Comparison of ENCODE assay signal across 8 cellular contexts in genomic region chr1:24635195-24635843, GRCh38. TPM values are rescaled to one million over a fixed set of nuclear protein-coding genes. Genes with fewer than 3 reads are reported as not detected.
DNase-seq lines count a peak whose midpoint lies in the region; ATAC-seq and TF ChIP-seq lines count a peak whose summit lies in the region.

No MANE protein-coding gene starts in this region.

- peak; percentile 73 for TF ChIP-seq CTCF in BJ (IDR thresholded peaks at IDR 0.05; ENCODE audit: insufficient read depth, low read depth, low read length)

- no peaks in the 10 kb centered on the region for H3K27me3 ChIP-seq in BJ (ENCODE audit: control insufficient read depth, insufficient read depth, low read length)

- H3K9me3 Mint-ChIP-seq in activated T-helper 17 cell treated with anti-CD3 and anti-CD28 coated beads, Interleukin-2, amount 50 U/mL, for 72 hours: no peaks in the 10 kb centered on the region

- CTCF ChIA-PET in BJ (lab: Yijun Ruan, JAX): interaction anchor here (0.6 to 6.7 kb wide), 12 partner anchors 13 to 485 kb away, joined by 3 to 80 read pairs (median 4); no protein-coding TSS in a partner anchor

- H3K27me3 Mint-ChIP-seq in activated T-helper 17 cell treated with anti-CD3 and anti-CD28 coated beads, Interleukin-2, amount 50 U/mL, for 72 hours: no peaks in the 10 kb centered on the region

- intact Hi-C loops in left cardiac atrium (cut with DNase I): loop anchor here (2.0 to 10.0 kb wide), 4 partner anchors 71 to 438 kb away; partner anchors contain the start of genes NIPAL3 (in 1 of the 2) and STPG1 (in 1 of the 2)

- no peak overlapping the region for H3K27ac Mint-ChIP-seq in activated T-helper 17 cell treated with anti-CD3 and anti-CD28 coated beads, Interleukin-2, amount 50 U/mL, for 72 hours

- no peaks in the 10 kb centered on the region for H3K36me3 ChIP-seq in BJ (ENCODE audit: control insufficient read depth, insufficient read depth, low read length)

- no peak overlapping the region for H3K4me3 ChIP-seq in BJ (ENCODE audit: low read depth, low read length)
- H3K4me3 ChIP-seq in skeletal muscle cell (ENCODE audit: low read depth, low read length): no peak overlapping the region

- H3K4me1 Mint-ChIP-seq in activated T-helper 17 cell treated with anti-CD3 and anti-CD28 coated beads, Interleukin-2, amount 50 U/mL, for 72 hours: peaks cover 6% of the 10 kb centered on the region

- H3K36me3 Mint-ChIP-seq in activated T-helper 17 cell treated with anti-CD3 and anti-CD28 coated beads, Interleukin-2, amount 50 U/mL, for 72 hours (ENCODE audit: low read depth): no peaks in the 10 kb centered on the region

- peak; percentile 26 for DNase-seq in BJ (ENCODE audit: low read depth)
- DNase-seq in H4 (ENCODE audit: low spot score): peak; percentile 69
- DNase-seq in NCI-H345 (lab: John Stamatoyannopoulos, UW): peak; percentile 60
- no peak for DNase-seq in left cardiac atrium
- peak; percentile 39 for DNase-seq in skeletal muscle cell (ENCODE audit: low read depth)
- DNase-seq in stimulated activated CD8-positive, alpha-beta memory T cell treated with anti-CD3 and anti-CD28 coated beads, Interleukin-4, amount 100 ng/mL, for 48 hours: no peak

- ATAC-seq in activated T-helper 17 cell treated with anti-CD3 and anti-CD28 coated beads, Interleukin-2, amount 50 U/mL, for 72 hours (replicated peaks): peak; percentile 71
- ATAC-seq in left cardiac atrium: peak; percentile 71 to 75
- no peak for ATAC-seq in HG03520 (IDR thresholded peaks at IDR 0.05; ENCODE audit: unreplicated experiment)

- POLR2A ChIA-PET in BJ (lab: Charles Lee): no interaction called here

- H3K4me3 Mint-ChIP-seq in activated T-helper 17 cell treated with anti-CD3 and anti-CD28 coated beads, Interleukin-2, amount 50 U/mL, for 72 hours: no peak overlapping the region

RNA-seq across cellular contexts. Expression of gene SRRM1, which starts 7.8 kb away (rescaled TPM):
- polyA plus RNA-seq in BJ (2011; rRNA removed): 47.5 and 50.4 TPM in 2 replicates
- 33.1 and 37.6 TPM in 2 replicates for polyA minus RNA-seq in BJ (2011; rRNA and poly(A)+ RNA removed)
- total RNA-seq in H4 (2014; rRNA removed; shearing (Covaris generic)): 21.0 and 34.3 TPM in 2 replicates
- total RNA-seq in activated T-helper 17 cell treated with anti-CD3 and anti-CD28 coated beads, Interleukin-2, amount 50 U/mL, for 72 hours: 100 to 1,000 TPM; 151 to 223 TPM
- 10 to 100 TPM; 60.4 to 89.9 TPM for total RNA-seq in left cardiac atrium

Comparison
In these comparisons a context has a peak if more than half of its experiments do, and no peak if none do; other contexts are left out.
1. DNase-seq: peak in BJ (single experiment), H4 (single experiment), NCI-H345 (single experiment) and skeletal muscle cell (single experiment); none in left cardiac atrium (single experiment) and stimulated activated CD8-positive, alpha-beta memory T cell treated with anti-CD3 and anti-CD28 coated beads, Interleukin-4, amount 100 ng/mL, for 48 hours (single experiment).